Comparison of ENCODE assay signal across 8 cellular contexts in the genomic region with DNA sequence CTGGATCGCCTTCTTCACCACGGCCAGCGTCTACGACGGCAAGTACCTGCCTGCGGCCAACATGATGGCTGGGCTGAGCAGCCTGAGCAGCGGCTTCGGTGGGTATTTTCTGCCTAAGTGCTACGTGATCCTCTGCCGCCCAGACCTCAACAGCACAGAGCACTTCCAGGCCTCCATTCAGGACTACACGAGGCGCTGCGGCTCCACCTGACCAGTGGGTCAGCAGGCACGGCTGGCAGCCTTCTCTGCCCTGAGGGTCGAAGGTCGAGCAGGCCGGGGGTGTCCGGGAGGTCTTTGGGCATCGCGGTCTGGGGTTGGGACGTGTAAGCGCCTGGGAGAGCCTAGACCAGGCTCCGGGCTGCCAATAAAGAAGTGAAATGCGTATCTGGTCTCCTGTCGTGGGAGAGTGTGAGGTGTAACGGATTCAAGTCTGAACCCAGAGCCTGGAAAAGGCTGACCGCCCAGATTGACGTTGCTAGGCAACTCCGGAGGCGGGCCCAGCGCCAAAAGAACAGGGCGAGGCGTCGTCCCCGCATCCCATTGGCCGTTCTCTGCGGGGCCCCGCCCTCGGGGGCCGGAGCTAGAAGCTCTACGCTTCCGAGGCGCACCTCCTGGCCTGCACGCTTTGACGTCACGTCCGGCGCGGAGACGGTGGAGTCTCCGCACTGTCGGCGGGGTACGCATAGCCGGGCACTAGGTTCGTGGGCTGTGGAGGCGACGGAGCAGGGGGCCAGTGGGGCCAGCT. TPM values are rescaled to one million over a fixed set of nuclear protein-coding genes. Genes with fewer than 3 reads are reported as not detected.
DNase-seq lines count a peak whose midpoint lies in the region; ATAC-seq and TF ChIP-seq lines count a peak whose summit lies in the region.

A gene (plus strand): TSS at position 621 of the 745 bp plus-strand sequence. CDS start 616 bp downstream, outside the sequence.

- in situ Hi-C loops in ACHN (cut with HindIII; ENCODE audit: low pct_ligation_motif_present, low pct_unique_long_range_greater_than_20kb, low sequenced_read_pairs) (no loop called here), mammary epithelial cell (cut with MboI; ENCODE audit: low sequenced_read_pairs in 2 of 2) (no loop called here)

- intact Hi-C loops in mammary epithelial cell (cut with micrococcal nuclease) = loop anchor here (2.0 kb wide), 1 partner anchor 25 kb away; a partner anchor contains a TSS

- peak within 1 kb of the TSS; percentile 88 for H3K27ac ChIP-seq in WERI-Rb-1
- peak within 1 kb of the TSS; percentile 80 for H3K27ac ChIP-seq in mammary epithelial cell (ENCODE audit: insufficient read depth, low read depth, low read length)
- no peak within 1 kb of the TSS for H3K27ac ChIP-seq in iPS-20b (ENCODE audit: low read length)
- peak within 1 kb of the TSS; percentile 65 to 99 (median 94) for H3K27ac ChIP-seq in skin epidermis

- TSS peak; percentile 64 for BruUV-seq in mammary epithelial cell (replicated peaks; lab: Mats Ljungman, UMichigan)

- WGBS in mammary epithelial cell (ENCODE audit: low coverage, missing lambda C conversion rate) = 5% methylated on average over 47 of the region's 58 CpGs

- ATAC-seq in GM18873 (IDR thresholded peaks at IDR 0.05; ENCODE audit: low FRiP score, unreplicated experiment) = peak; percentile 90
- peak; percentile 94 for ATAC-seq in HG03139 (IDR thresholded peaks at IDR 0.05; ENCODE audit: unreplicated experiment)

- dilution Hi-C loops in mammary epithelial cell (cut with HindIII; ENCODE audit: low sequenced_read_pairs) = loop anchor here (10.0 kb wide), 1 partner anchor 125 kb away; no protein-coding TSS in a partner anchor

- no peak for TF ChIP-seq CTCF in WERI-Rb-1 (IDR thresholded peaks at IDR 0.05; ENCODE audit: low read depth, low read length)
- no peak for TF ChIP-seq CTCF in mammary epithelial cell (conservative IDR thresholded peaks at IDR 0.05 in 1 of 2, IDR thresholded peaks at IDR 0.05 in 1 of 2; ENCODE audit: extremely low read depth in 1 of 2, insufficient read depth in 1 of 2, low read depth in 1 of 2, low read length in 2 of 2)

- CTCF ChIA-PET in mammary epithelial cell (lab: Charles Lee; ENCODE audit: low non-redundant PET) = interaction anchor here (0.5 kb wide), 1 partner anchor 138 kb away, joined by 5 read pairs; no protein-coding TSS in a partner anchor

- H4K20me1 ChIP-seq in mammary epithelial cell (ENCODE audit: insufficient read depth, low read length) = no peaks in the 10 kb centered on the region

- H3K79me2 ChIP-seq in mammary epithelial cell (ENCODE audit: insufficient read depth, low read length) = peaks cover 27% of the 10 kb centered on the region

- peak; percentile 95 for DNase-seq in ACHN
- peak; percentile 99 for DNase-seq in NCI-H2227 (lab: John Stamatoyannopoulos, UW; ENCODE audit: unreplicated experiment)
- DNase-seq in WERI-Rb-1 = peak; percentile 99
- DNase-seq in mammary epithelial cell = peak; percentile 97

- peak within 1 kb of the TSS; percentile 83 for H2AFZ ChIP-seq in mammary epithelial cell (ENCODE audit: low read depth, low read length)

- H3K27me3 ChIP-seq in WERI-Rb-1 (ENCODE audit: insufficient read depth, low read depth, severe bottlenecking) = no peaks in the 10 kb centered on the region
- no peaks in the 10 kb centered on the region for H3K27me3 ChIP-seq in mammary epithelial cell (ENCODE audit: insufficient read depth, low read length)
- H3K27me3 ChIP-seq in iPS-20b (ENCODE audit: insufficient read depth, low read length) = no peaks in the 10 kb centered on the region

- peak within 1 kb of the TSS; percentile 81 for H3K4me3 ChIP-seq in WERI-Rb-1 (ENCODE audit: low read depth, low read length)
- H3K4me3 ChIP-seq in mammary epithelial cell (replicated peaks in 1 of 3; ENCODE audit: insufficient read depth in 1 of 3, low read depth in 2 of 3, low read length in 3 of 3) = peak within 1 kb of the TSS; percentile 62 to 78 (median 69)
- peak within 1 kb of the TSS; percentile 79 for H3K4me3 ChIP-seq in iPS-20b (ENCODE audit: low read length)
- peak within 1 kb of the TSS; percentile 79 to 97 (median 88) for H3K4me3 ChIP-seq in skin epidermis

- H3K4me1 ChIP-seq in mammary epithelial cell (ENCODE audit: insufficient read depth, low read length) (peaks cover 39% of the 10 kb centered on the region), iPS-20b (ENCODE audit: insufficient read depth, low read length) (peaks cover 12% of the 10 kb centered on the region; the same call in 1 of the 2 replicates)

- H3K9me3 ChIP-seq in WERI-Rb-1 (ENCODE audit: severe bottlenecking) (no peaks in the 10 kb centered on the region), mammary epithelial cell (replicated peaks; ENCODE audit: insufficient read depth, low read length) (no peaks in the 10 kb centered on the region), iPS-20b (ENCODE audit: insufficient read depth, low read depth, low read length) (no peaks in the 10 kb centered on the region)

- peak within 1 kb of the TSS; percentile 97 for H3K4me2 ChIP-seq in mammary epithelial cell (ENCODE audit: insufficient read depth, low read depth, low read length)

- H3K9ac ChIP-seq in mammary epithelial cell (ENCODE audit: insufficient read depth, low read length) (peak within 1 kb of the TSS; percentile 81), iPS-20b (ENCODE audit: low read depth, low read length) (peak within 1 kb of the TSS; percentile 81; the same call in 1 of the 2 replicates)

- H3K36me3 ChIP-seq in WERI-Rb-1 (peaks cover 29% of the 10 kb centered on the region), mammary epithelial cell (ENCODE audit: insufficient read depth, low read length) (no peaks in the 10 kb centered on the region), iPS-20b (ENCODE audit: insufficient read depth, low read depth, low read length) (peaks cover 7% of the 10 kb centered on the region)

RNA-seq across cellular contexts. Expression of the gene that starts here (rescaled TPM):
- 10 to 100 TPM; 15.3 to 29.5 TPM for total RNA-seq in mammary epithelial cell
- polyA plus RNA-seq in mammary epithelial cell = 14.5 TPM
- 0.47 TPM for polyA minus RNA-seq in mammary epithelial cell
